ENCODE assay signal across 12 cellular contexts in genomic region chr22:39344046-39344390, GRCh38. TPM values are rescaled to one million over a fixed set of nuclear protein-coding genes. Genes with fewer than 3 reads are reported as not detected.
"Had no signal": no experiment of that assay in that cellular context is flagged by ENCODE, and none has a peak within 500 bp of the region (broad histone marks: within the 10 kb centered on the region; RNA-seq: fewer than 3 reads in every experiment).

No MANE protein-coding gene starts in this region.

- H3K36me3 ChIP-seq: adrenal gland, ascending aorta, brain microvascular endothelial cell, colonic mucosa, esophagus squamous epithelium, gastrocnemius medialis, neutrophil, ovary, prostate gland, thyroid gland had no signal

- H3K4me1 ChIP-seq: colonic mucosa had no signal

- H3K4me3 ChIP-seq: adrenal gland, ascending aorta, colonic mucosa, esophagus squamous epithelium, gastrocnemius medialis, ovary, prostate gland, thyroid gland had no signal

- DNase-seq: activated CD4-positive, CD25-positive, alpha-beta regulatory T cell; esophagus squamous epithelium had no signal

- H3K27ac ChIP-seq: adrenal gland, ascending aorta, brain microvascular endothelial cell, colonic mucosa, esophagus squamous epithelium, gastrocnemius medialis, neutrophil, ovary, thyroid gland had no signal

- H3K9me3 ChIP-seq: adrenal gland, ascending aorta, colonic mucosa, esophagus squamous epithelium, gastrocnemius medialis, neutrophil, ovary, prostate gland, thyroid gland had no signal

- H3K27me3 ChIP-seq: adrenal gland, ascending aorta, brain microvascular endothelial cell, esophagus squamous epithelium, gastrocnemius medialis, neutrophil, ovary, thyroid gland had no signal

RNA-seq across cellular contexts. Expression of gene SYNGR1, which starts 5.8 kb away (rescaled TPM):
- total RNA-seq: activated T-helper 2 cell treated with anti-CD3 and anti-CD28 coated beads, Interferon-gamma antibody, Interleukin-2, Interleukin-4, amounts not matched to agents 10 μg/mL and 5 μg/mL and 100 μg/mL, durations not matched to agents 14 hours and 24 hours and 36 hours had no signal
